ENCODE assay signal across 11 cellular contexts in genomic region chr16:3460121-3460520, GRCh38. TPM values are rescaled to one million over a fixed set of nuclear protein-coding genes. Genes with fewer than 3 reads are reported as not detected.
DNase-seq lines count a peak whose midpoint lies in the region; ATAC-seq and TF ChIP-seq lines count a peak whose summit lies in the region.
"Had no signal": no experiment of that assay in that cellular context is flagged by ENCODE, and none has a peak within 500 bp of the region (broad histone marks: within the 10 kb centered on the region; RNA-seq: fewer than 3 reads in every experiment).

No MANE protein-coding gene starts in this region.

- H3K36me3 ChIP-seq in heart left ventricle, result no peaks in the 10 kb centered on the region
- H3K36me3 ChIP-seq in right lobe of liver, result no peaks in the 10 kb centered on the region
- H3K36me3 ChIP-seq in testis (ENCODE audit: low read depth, missing control alignments), result no peaks in the 10 kb centered on the region
- H3K36me3 ChIP-seq: brain microvascular endothelial cell had no signal

- H3K4me3 Mint-ChIP-seq in activated naive CD8-positive, alpha-beta T cell, result peak overlapping the region; percentile 81

- H3K27ac ChIP-seq in heart left ventricle, result peak overlapping the region; percentile 26 to 99 (median 98)
- H3K27ac ChIP-seq in right lobe of liver, result peak overlapping the region in 2 of 3 donors; percentile 5 to 98
- H3K27ac ChIP-seq in testis, result peak overlapping the region; percentile 3 to 97

- H3K27me3 ChIP-seq in heart left ventricle (no peaks in the 10 kb centered on the region), right lobe of liver (no peaks in the 10 kb centered on the region), testis (no peaks in the 10 kb centered on the region)
- H3K27me3 ChIP-seq: brain microvascular endothelial cell had no signal

- H3K36me3 Mint-ChIP-seq in activated naive CD8-positive, alpha-beta T cell, result no peaks in the 10 kb centered on the region
- H3K36me3 Mint-ChIP-seq: naive B cell had no signal

- ATAC-seq in heart left ventricle (no peak), left cardiac atrium (no peak), right lobe of liver (no peak), GM19324 (IDR thresholded peaks at IDR 0.05; ENCODE audit: low FRiP score, unreplicated experiment) (no peak), HG02571 (IDR thresholded peaks at IDR 0.05; ENCODE audit: unreplicated experiment) (no peak)

- DNase-seq in heart left ventricle (no peak), left cardiac atrium (no peak), right lobe of liver (no peak), testis (no peak), AML-193 (lab: John Stamatoyannopoulos, UW) (no peak)
- DNase-seq: brain microvascular endothelial cell, naive B cell had no signal

- TF ChIP-seq POLR2A in heart left ventricle (IDR thresholded peaks at IDR 0.05) (no peak), right lobe of liver (IDR thresholded peaks at IDR 0.05) (no peak), testis (IDR thresholded peaks at IDR 0.05) (no peak)

- no peaks in the 10 kb centered on the region for H3K9me3 ChIP-seq in heart left ventricle
- H3K9me3 ChIP-seq in right lobe of liver, result no peaks in the 10 kb centered on the region
- no peaks in the 10 kb centered on the region for H3K9me3 ChIP-seq in testis

- H3K9me3 Mint-ChIP-seq in activated naive CD8-positive, alpha-beta T cell (ENCODE audit: low read depth), result no peaks in the 10 kb centered on the region
- H3K9me3 Mint-ChIP-seq: naive B cell had no signal

- H3K4me1 Mint-ChIP-seq in activated naive CD8-positive, alpha-beta T cell (ENCODE audit: low read depth), result peaks cover 59% of the 10 kb centered on the region

- peak overlapping the region; percentile 58 for H3K27ac Mint-ChIP-seq in activated naive CD8-positive, alpha-beta T cell

- intact Hi-C loops in heart left ventricle (cut with DNase I), result no loop called here
- intact Hi-C loops in left cardiac atrium (cut with DNase I), result no loop called here
- intact Hi-C loops in right lobe of liver (cut with DNase I), result no loop called here
- intact Hi-C loops in testis (cut with DNase I; ENCODE audit: low total_unique reads), result no loop called here

- peak overlapping the region in 5 of 12 donors; percentile 21 to 99 (median 78) for H3K4me3 ChIP-seq in heart left ventricle
- H3K4me3 ChIP-seq in right lobe of liver, result peak overlapping the region in 2 of 3 donors; percentile 63 to 89
- no peak overlapping the region for H3K4me3 ChIP-seq in testis

- no peak for TF ChIP-seq CTCF in heart left ventricle (IDR thresholded peaks at IDR 0.05)
- TF ChIP-seq CTCF in right lobe of liver (IDR thresholded peaks at IDR 0.05), result no peak
- no peak for TF ChIP-seq CTCF in testis (IDR thresholded peaks at IDR 0.05)

- 63 to 71% (median 66%) methylated on average over 7 of the region's 7 CpGs for WGBS in heart left ventricle, 4 donors
- 50% methylated on average over 7 of the region's 7 CpGs for WGBS in right lobe of liver (ENCODE audit: insufficient coverage, low coverage, low lambda C conversion rate, missing lambda C conversion rate)
- 71 to 82% methylated on average over 7 of the region's 7 CpGs for WGBS in testis, 2 donors

- H3K27me3 Mint-ChIP-seq in activated naive CD8-positive, alpha-beta T cell, result no peaks in the 10 kb centered on the region
- H3K27me3 Mint-ChIP-seq: naive B cell had no signal

- peaks cover 13 to 85% (median 69%) of the 10 kb centered on the region in 12 donors for H3K4me1 ChIP-seq in heart left ventricle
- H3K4me1 ChIP-seq in right lobe of liver, result peaks cover 0 to 58% (median 14%) of the 10 kb centered on the region in 4 donors
- peaks cover 52% of the 10 kb centered on the region for H3K4me1 ChIP-seq in testis

RNA-seq across cellular contexts. Expression of gene NAA60, which starts 16.6 kb away (rescaled TPM):
- total RNA-seq in heart left ventricle, result 10 to 100 TPM; 30.3 to 61.9 (median 37.0) TPM
- polyA plus RNA-seq in heart left ventricle, result 10 to 100 TPM; 38.6 to 39.1 TPM
- 10 to 100 TPM; 35.4 to 38.2 TPM for total RNA-seq in left cardiac atrium
- 10 to 100 TPM; 25.0 to 46.6 (median 30.8) TPM for total RNA-seq in right lobe of liver
- total RNA-seq in testis, result 100 to 1,000 TPM in 1 of 2 donors, 10 to 100 TPM in 1; 99.2 to 120 TPM
- polyA plus RNA-seq in testis (ENCODE audit: insufficient read depth, low read depth, low replicate concordance), result 61.8 TPM

RNA-seq across cellular contexts. Expression of gene ZNF597, which starts 16.8 kb away (rescaled TPM):
- total RNA-seq in heart left ventricle (1 to 10 TPM; 1.5 to 3.3 (median 1.8) TPM), left cardiac atrium (1 to 10 TPM; 1.4 to 2.3 TPM), right lobe of liver (1 to 10 TPM in 3 of 6 experiments, under 1 TPM in 3; 0.86 to 1.7 (median 1.1) TPM), testis (10 to 100 TPM in 1 of 2 donors, 1 to 10 TPM in 1; 9.1 to 11.0 TPM)
- polyA plus RNA-seq in heart left ventricle (1 to 10 TPM in 1 of 2 donors, under 1 TPM in 1; 0.65 to 1.4 TPM), testis (ENCODE audit: insufficient read depth, low read depth, low replicate concordance) (6.9 TPM)

RNA-seq across cellular contexts. Expression of gene C16orf90, which starts 35.2 kb away (rescaled TPM):
- total RNA-seq in heart left ventricle, result not detected
- polyA plus RNA-seq in heart left ventricle, result not detected
- not detected for total RNA-seq in left cardiac atrium
- not detected for total RNA-seq in right lobe of liver
- total RNA-seq in testis, result 10 to 100 TPM; 14.2 to 33.8 TPM
- 52.1 TPM for polyA plus RNA-seq in testis (ENCODE audit: insufficient read depth, low read depth, low replicate concordance)
- total RNA-seq: glomerular endothelial cell had no signal

RNA-seq across cellular contexts. Expression of gene CLUAP1, which starts 40.7 kb away (rescaled TPM):
- total RNA-seq in heart left ventricle (10 to 100 TPM in 8 of 9 donors, 1 to 10 TPM in 1; 8.4 to 22.1 (median 15.7) TPM), left cardiac atrium (10 to 100 TPM; 15.4 to 16.0 TPM), right lobe of liver (1 to 10 TPM; 3.8 to 9.8 (median 6.6) TPM), testis (10 to 100 TPM; 45.2 to 59.5 TPM)
- polyA plus RNA-seq in heart left ventricle (10 to 100 TPM in 1 of 2 donors, 1 to 10 TPM in 1; 4.9 to 18.0 TPM), testis (ENCODE audit: insufficient read depth, low read depth, low replicate concordance) (95.7 TPM)

RNA-seq across cellular contexts. Expression of gene ZNF174, which starts 59.1 kb away (rescaled TPM):
- total RNA-seq in heart left ventricle (10 to 100 TPM in 5 of 9 donors, 1 to 10 TPM in 4; 8.4 to 21.0 (median 10.6) TPM), left cardiac atrium (1 to 10 TPM; 8.6 TPM), right lobe of liver (1 to 10 TPM; 3.4 to 5.3 (median 4.1) TPM), testis (10 to 100 TPM; 18.3 to 23.2 TPM)
- polyA plus RNA-seq in heart left ventricle (1 to 10 TPM; 7.9 to 8.1 TPM), testis (ENCODE audit: insufficient read depth, low read depth, low replicate concordance) (19.2 TPM)

Comparison
In these comparisons a context has a peak if more than half of its experiments do, and no peak if none do; other contexts are left out.
1. H3K4me3 ChIP-seq: peak in right lobe of liver (2 of 3); none in testis (0 of 2).
2. RNA of gene C16orf90, which starts 35.2 kb away (total RNA-seq): 14.2 to 33.8 TPM in testis; not detected in heart left ventricle, not detected in left cardiac atrium and not detected in right lobe of liver; every median in the first group is over 10 times any median in the second.
3. Peak in every context shown above with its lines, with median percentiles within 50 percentile points of each other: H3K27ac ChIP-seq.